Comparison of ENCODE assay signal across 20 cellular contexts in the genomic region with DNA sequence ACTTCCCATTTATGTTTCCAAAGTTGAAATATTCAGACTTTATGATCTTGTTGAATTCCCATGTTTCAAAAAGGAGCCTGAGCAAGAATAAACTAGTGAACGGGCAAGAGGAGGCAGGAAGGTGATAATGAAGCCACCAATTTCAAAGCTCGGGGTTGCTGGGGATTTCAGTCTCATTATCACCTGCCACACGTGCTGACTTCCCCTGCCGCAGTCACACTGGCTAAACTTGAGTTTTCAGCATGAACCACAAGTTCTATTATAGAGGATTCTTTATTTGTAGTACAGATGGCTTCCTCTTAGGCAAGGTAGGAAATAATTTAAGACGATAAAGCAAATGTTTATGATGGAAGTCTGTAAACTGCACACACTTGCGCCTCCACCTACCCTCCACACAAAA. TPM values are rescaled to one million over a fixed set of nuclear protein-coding genes. Genes with fewer than 3 reads are reported as not detected.
A peak's percentile ranks its signal among the peaks of the same experiment; 100 is the strongest.
DNase-seq lines count a peak whose midpoint lies in the region; ATAC-seq and TF ChIP-seq lines count a peak whose summit lies in the region.
"Had no signal": no experiment of that assay in that cellular context is flagged by ENCODE, and none has a peak within 500 bp of the region (broad histone marks: within the 10 kb centered on the region; RNA-seq: fewer than 3 reads in every experiment).

No MANE protein-coding gene starts in this region.

- peaks cover 29% of the 10 kb centered on the region for H3K4me1 Mint-ChIP-seq in activated naive CD4-positive, alpha-beta T cell treated with anti-CD3 and anti-CD28 coated beads for 36 hours (ENCODE audit: low read depth)
- peaks cover 28% of the 10 kb centered on the region for H3K4me1 Mint-ChIP-seq in activated naive CD4-positive, alpha-beta T cell treated with anti-CD3 and anti-CD28 coated beads, Interleukin-2, amount 50 U/mL, for 24 hours
- H3K4me1 Mint-ChIP-seq in stimulated activated effector memory CD8-positive, alpha-beta T cell treated with anti-CD3 and anti-CD28 coated beads, Interleukin-12 subunit alpha, Interleukin-12 subunit beta, amount 100 ng/mL, for 72 hours: peaks cover 25% of the 10 kb centered on the region

- no peaks in the 10 kb centered on the region for H3K4me1 ChIP-seq in Peyer's patch
- H3K4me1 ChIP-seq: gastrocnemius medialis, prostate gland had no signal

- peaks cover 0 to 65% (median 0%) of the 10 kb centered on the region in 3 donors for H3K36me3 ChIP-seq in Peyer's patch

- peak overlapping the region; percentile 50 for H3K4me3 Mint-ChIP-seq in activated naive CD4-positive, alpha-beta T cell treated with anti-CD3 and anti-CD28 coated beads for 36 hours
- peak overlapping the region; percentile 61 for H3K4me3 Mint-ChIP-seq in activated naive CD4-positive, alpha-beta T cell treated with anti-CD3 and anti-CD28 coated beads, Interleukin-2, amount 50 U/mL, for 24 hours
- H3K4me3 Mint-ChIP-seq in stimulated activated effector memory CD8-positive, alpha-beta T cell treated with anti-CD3 and anti-CD28 coated beads, Interleukin-12 subunit alpha, Interleukin-12 subunit beta, amount 100 ng/mL, for 72 hours: peak overlapping the region; percentile 75

- TF ChIP-seq CTCF in Peyer's patch (IDR thresholded peaks at IDR 0.05): no peak

- TF ChIP-seq POLR2A in Peyer's patch (IDR thresholded peaks at IDR 0.05): no peak

- intact Hi-C loops in activated naive CD4-positive, alpha-beta T cell treated with anti-CD3 and anti-CD28 coated beads for 36 hours (cut with micrococcal nuclease): loop anchor here (1.0 kb wide), 1 partner anchor 22 kb away; a partner anchor contains a TSS
- intact Hi-C loops in posterior vena cava (cut with DNase I): no loop called here

- CTCF ChIA-PET in activated naive CD4-positive, alpha-beta T cell treated with anti-CD3 and anti-CD28 coated beads for 36 hours (lab: Charles Lee): interaction anchor here (0.6 to 2.5 kb wide), 6 partner anchors 8 to 659 kb away, joined by 3 to 10 read pairs (median 5); no protein-coding TSS in a partner anchor

- H3K27ac ChIP-seq in Peyer's patch: peak overlapping the region in 3 of 4 donors; percentile 19 to 58 (median 19)
- H3K27ac ChIP-seq: cardiac muscle cell, gastrocnemius medialis, prostate gland had no signal

- no peaks in the 10 kb centered on the region for H3K27me3 Mint-ChIP-seq in activated naive CD4-positive, alpha-beta T cell treated with anti-CD3 and anti-CD28 coated beads for 36 hours (ENCODE audit: low read depth)
- H3K27me3 Mint-ChIP-seq in activated naive CD4-positive, alpha-beta T cell treated with anti-CD3 and anti-CD28 coated beads, Interleukin-2, amount 50 U/mL, for 24 hours: no peaks in the 10 kb centered on the region

- peak; percentile 46 for ATAC-seq in stimulated activated effector memory CD8-positive, alpha-beta T cell treated with anti-CD3 and anti-CD28 coated beads, Interleukin-12 subunit alpha, Interleukin-12 subunit beta, amount 100 ng/mL, for 72 hours
- no peak for ATAC-seq in HG03159 (IDR thresholded peaks at IDR 0.05; ENCODE audit: unreplicated experiment)
- ATAC-seq: gastrocnemius medialis, HCT116 had no signal

- peak; percentile 44 for DNase-seq in activated naive CD4-positive, alpha-beta T cell treated with anti-CD3 and anti-CD28 coated beads for 36 hours
- no peak for DNase-seq in activated naive CD4-positive, alpha-beta T cell (lab: John Stamatoyannopoulos, UW)
- DNase-seq in Peyer's patch (no peak), posterior vena cava (ENCODE audit: low spot score) (no peak)
- DNase-seq in stimulated activated effector memory CD8-positive, alpha-beta T cell treated with anti-CD3 and anti-CD28 coated beads, Interleukin-12 subunit alpha, Interleukin-12 subunit beta, amount 100 ng/mL, for 72 hours (ENCODE audit: low spot score in 2 of 2): no peak
- DNase-seq: DMS79 treated with DMSO at 0.1 percent for 48 hours; gastrocnemius medialis; mesenchymal stem cell; NCI-H1694 treated with DMSO at 0.1 percent for 48 hours; NCI-H748 treated with DMSO at 0.1 percent for 48 hours; SHP77; stimulated activated CD4-positive, alpha-beta T cell treated with anti-CD3 and anti-CD28 coated beads, Interleukin-4, amount 100 ng/mL, for 1 hour; substantia nigra had no signal

- H3K27me3 ChIP-seq in Peyer's patch: no peaks in the 10 kb centered on the region
- H3K27me3 ChIP-seq: cardiac muscle cell, gastrocnemius medialis had no signal

- H3K9me3 ChIP-seq in Peyer's patch: no peaks in the 10 kb centered on the region
- H3K9me3 ChIP-seq: gastrocnemius medialis, prostate gland had no signal

- no peak overlapping the region for H3K4me3 ChIP-seq in Peyer's patch
- H3K4me3 ChIP-seq: cardiac muscle cell, gastrocnemius medialis, prostate gland had no signal

- H3K9me3 Mint-ChIP-seq in activated naive CD4-positive, alpha-beta T cell treated with anti-CD3 and anti-CD28 coated beads for 36 hours: no peaks in the 10 kb centered on the region
- no peaks in the 10 kb centered on the region for H3K9me3 Mint-ChIP-seq in activated naive CD4-positive, alpha-beta T cell treated with anti-CD3 and anti-CD28 coated beads, Interleukin-2, amount 50 U/mL, for 24 hours
- no peaks in the 10 kb centered on the region for H3K9me3 Mint-ChIP-seq in stimulated activated effector memory CD8-positive, alpha-beta T cell treated with anti-CD3 and anti-CD28 coated beads, Interleukin-12 subunit alpha, Interleukin-12 subunit beta, amount 100 ng/mL, for 72 hours

- peaks cover 6% of the 10 kb centered on the region for H3K36me3 Mint-ChIP-seq in activated naive CD4-positive, alpha-beta T cell treated with anti-CD3 and anti-CD28 coated beads for 36 hours (ENCODE audit: low read depth)
- peaks cover 2% of the 10 kb centered on the region for H3K36me3 Mint-ChIP-seq in activated naive CD4-positive, alpha-beta T cell treated with anti-CD3 and anti-CD28 coated beads, Interleukin-2, amount 50 U/mL, for 24 hours
- peaks cover 68% of the 10 kb centered on the region for H3K36me3 Mint-ChIP-seq in stimulated activated effector memory CD8-positive, alpha-beta T cell treated with anti-CD3 and anti-CD28 coated beads, Interleukin-12 subunit alpha, Interleukin-12 subunit beta, amount 100 ng/mL, for 72 hours

- H3K27ac Mint-ChIP-seq in activated naive CD4-positive, alpha-beta T cell treated with anti-CD3 and anti-CD28 coated beads for 36 hours: peak overlapping the region; percentile 59
- peak overlapping the region; percentile 80 for H3K27ac Mint-ChIP-seq in activated naive CD4-positive, alpha-beta T cell treated with anti-CD3 and anti-CD28 coated beads, Interleukin-2, amount 50 U/mL, for 24 hours
- peak overlapping the region; percentile 86 for H3K27ac Mint-ChIP-seq in stimulated activated effector memory CD8-positive, alpha-beta T cell treated with anti-CD3 and anti-CD28 coated beads, Interleukin-12 subunit alpha, Interleukin-12 subunit beta, amount 100 ng/mL, for 72 hours

RNA-seq across cellular contexts. Expression of a gene that starts 18.1 kb away (rescaled TPM):
- total RNA-seq in activated naive CD4-positive, alpha-beta T cell treated with anti-CD3 and anti-CD28 coated beads for 36 hours: 10 to 100 TPM; 46.1 to 48.1 TPM
- total RNA-seq in Peyer's patch (10 to 100 TPM; 51.3 to 64.1 (median 56.1) TPM), posterior vena cava (10 to 100 TPM; 26.2 to 27.0 TPM)

RNA-seq across cellular contexts. Expression of a gene that starts 22.3 kb away (rescaled TPM):
- total RNA-seq in activated naive CD4-positive, alpha-beta T cell treated with anti-CD3 and anti-CD28 coated beads for 36 hours: 10 to 100 TPM; 15.9 to 17.2 TPM
- total RNA-seq in Peyer's patch (10 to 100 TPM; 13.1 to 18.2 (median 16.7) TPM), posterior vena cava (10 to 100 TPM; 12.3 to 12.6 TPM)

RNA-seq across cellular contexts. Expression of a gene that starts 40.5 kb away (rescaled TPM):
- under 1 TPM; 0.43 to 0.67 TPM for total RNA-seq in activated naive CD4-positive, alpha-beta T cell treated with anti-CD3 and anti-CD28 coated beads for 36 hours
- total RNA-seq in Peyer's patch: under 1 TPM in 1 of 4 donors, not detected in 3; 0.70 TPM
- under 1 TPM in 1 of 2 donors, not detected in 1; 0.10 TPM for total RNA-seq in posterior vena cava
- total RNA-seq: gastrocnemius medialis, OCI-LY7, skeletal muscle tissue had no signal
